ENCODE assay signal across 8 cellular contexts in genomic region chr15:80989110-80989517, GRCh38. TPM values are rescaled to one million over a fixed set of nuclear protein-coding genes. Genes with fewer than 3 reads are reported as not detected.
DNase-seq lines count a peak whose midpoint lies in the region; ATAC-seq and TF ChIP-seq lines count a peak whose summit lies in the region.

No MANE protein-coding gene starts in this region.

- H3K36me3 ChIP-seq in MG63 (no peaks in the 10 kb centered on the region; the same call in 1 of the 2 replicates), muscle layer of duodenum (ENCODE audit: control insufficient read depth in 1 of 2, insufficient read depth in 2 of 2, low read length in 2 of 2) (no peaks in the 10 kb centered on the region)

- ATAC-seq in HG02610 (IDR thresholded peaks at IDR 0.05; ENCODE audit: unreplicated experiment) (no peak), GM21786 (IDR thresholded peaks at IDR 0.05; ENCODE audit: unreplicated experiment) (no peak)

- peak overlapping the region; percentile 98 for H3K27ac Mint-ChIP-seq in activated T-cell treated with anti-CD3 and anti-CD28 coated beads, Interleukin-2, amount 50 U/mL, for 24 hours

- peaks cover 21 to 39% of the 10 kb centered on the region in 2 donors for H3K4me1 ChIP-seq in muscle layer of duodenum (ENCODE audit: control insufficient read depth in 1 of 2, insufficient read depth in 2 of 2, low read length in 2 of 2)

- peaks cover 65% of the 10 kb centered on the region for H3K4me1 Mint-ChIP-seq in activated T-cell treated with anti-CD3 and anti-CD28 coated beads, Interleukin-2, amount 50 U/mL, for 24 hours (ENCODE audit: low read depth)

- H3K36me3 Mint-ChIP-seq in activated T-cell treated with anti-CD3 and anti-CD28 coated beads, Interleukin-2, amount 50 U/mL, for 24 hours (ENCODE audit: low read depth): peaks cover 43% of the 10 kb centered on the region

- H3K9me3 ChIP-seq in MG63 (no peaks in the 10 kb centered on the region), muscle layer of duodenum (ENCODE audit: control insufficient read depth in 1 of 2, low read length in 2 of 2) (no peaks in the 10 kb centered on the region)

- H3K27ac ChIP-seq in coronary artery: peak overlapping the region; percentile 86 to 97
- peak overlapping the region; percentile 82 for H3K27ac ChIP-seq in muscle layer of duodenum (ENCODE audit: low read length)

- no peak for TF ChIP-seq CTCF in coronary artery (IDR thresholded peaks at IDR 0.05)

- H3K9me3 Mint-ChIP-seq in activated T-cell treated with anti-CD3 and anti-CD28 coated beads, Interleukin-2, amount 50 U/mL, for 24 hours: no peaks in the 10 kb centered on the region

- H3K4me3 Mint-ChIP-seq in activated T-cell treated with anti-CD3 and anti-CD28 coated beads, Interleukin-2, amount 50 U/mL, for 24 hours: peak overlapping the region; percentile 98

- DNase-seq in activated T-cell treated with anti-CD3 and anti-CD28 coated beads, Interleukin-2, amount 50 U/mL, for 24 hours: no peak
- DNase-seq in activated T-cell treated with anti-CD3 and anti-CD28 coated beads, Interleukin-2, amount 50 U/mL, for 1 hour: no peak
- DNase-seq in MG63: peak; percentile 2
- DNase-seq in coronary artery (ENCODE audit: low spot score): no peak
- DNase-seq in activated CD4-positive, alpha-beta T cell treated with anti-CD3 and anti-CD28 coated beads for 4 hours: no peak

- no peaks in the 10 kb centered on the region for H3K27me3 ChIP-seq in MG63
- H3K27me3 ChIP-seq in muscle layer of duodenum (ENCODE audit: low read depth, low read length): no peaks in the 10 kb centered on the region

- H3K4me3 ChIP-seq in MG63 (peak overlapping the region; percentile 86), coronary artery (peak overlapping the region; percentile 97), muscle layer of duodenum (ENCODE audit: low read depth in 1 of 2, low read length in 2 of 2) (peak overlapping the region; percentile 94 to 95)

- no peaks in the 10 kb centered on the region for H3K27me3 Mint-ChIP-seq in activated T-cell treated with anti-CD3 and anti-CD28 coated beads, Interleukin-2, amount 50 U/mL, for 24 hours

RNA-seq across cellular contexts. Expression of gene MESD, which starts 0.5 kb away (rescaled TPM):
- 23.4 and 25.5 TPM in 2 replicates for total RNA-seq in MG63 (2014; rRNA removed; shearing (Covaris generic); ENCODE audit: low replicate concordance)

RNA-seq across cellular contexts. Expression of gene TLNRD1, which starts 11.6 kb away (rescaled TPM):
- total RNA-seq in MG63 (2014; rRNA removed; shearing (Covaris generic); ENCODE audit: low replicate concordance): 8.4 and 13.9 TPM in 2 replicates
